In genomic region chr17:80970762-80971703, GRCh38 we compare ENCODE assay signal across 13 cellular contexts. TPM values are rescaled to one million over a fixed set of nuclear protein-coding genes. Genes with fewer than 3 reads are reported as not detected.
DNase-seq lines count a peak whose midpoint lies in the region; ATAC-seq, FAIRE-seq and TF ChIP-seq lines count a peak whose summit lies in the region.
"Had no signal": no experiment of that assay in that cellular context is flagged by ENCODE, and none has a peak within 500 bp of the region (broad histone marks: within the 10 kb centered on the region; RNA-seq: fewer than 3 reads in every experiment).

No MANE protein-coding gene starts in this region.

- no peaks in the 10 kb centered on the region for H3F3A ChIP-seq in PC-3 (ENCODE audit: low read length, unreplicated experiment)

- no peaks in the 10 kb centered on the region for H3K9me3 Mint-ChIP-seq in activated naive CD4-positive, alpha-beta T cell treated with anti-CD3 and anti-CD28 coated beads, Interleukin-2, amount 50 U/mL, for 72 hours
- H3K9me3 Mint-ChIP-seq in type B pancreatic cell, result no peaks in the 10 kb centered on the region
- H3K9me3 Mint-ChIP-seq: activated B cell treated with CpG ODN at 0.5 μM for 24 hours had no signal

- H3K9me3 ChIP-seq in PC-3 (ENCODE audit: low read length), result no peaks in the 10 kb centered on the region
- H3K9me3 ChIP-seq: ascending aorta had no signal

- H4K20me1 ChIP-seq in PC-3 (ENCODE audit: low read length), result no peaks in the 10 kb centered on the region

- CTCF ChIA-PET in PC-3 (lab: Charles Lee), result no interaction called here

- no peaks in the 10 kb centered on the region for H3K9me2 ChIP-seq in PC-3 (replicated peaks; ENCODE audit: low read length)

- FAIRE-seq in GM12891 (lab: Jason Lieb, UNC), result no peak
- FAIRE-seq: RCC 7860 had no signal

- intact Hi-C loops in PC-3 (cut with micrococcal nuclease), result loop anchor here (5.0 kb wide), 1 partner anchor 544 kb away; no protein-coding TSS in a partner anchor

- no peaks in the 10 kb centered on the region for H3K36me3 ChIP-seq in PC-3 (ENCODE audit: low read depth, low read length)
- H3K36me3 ChIP-seq: ascending aorta had no signal

- H3K4me3 ChIP-seq in PC-3 (ENCODE audit: low read length), result no peak overlapping the region
- H3K4me3 ChIP-seq: ascending aorta had no signal

- peak overlapping the region; percentile 60 to 81 for H3K27ac Mint-ChIP-seq in activated naive CD4-positive, alpha-beta T cell treated with anti-CD3 and anti-CD28 coated beads, Interleukin-2, amount 50 U/mL, for 72 hours
- peak overlapping the region; percentile 21 for H3K27ac Mint-ChIP-seq in type B pancreatic cell

- peaks cover 4% of the 10 kb centered on the region for H3K27me3 Mint-ChIP-seq in type B pancreatic cell

- H3K27me3 ChIP-seq in PC-3 (ENCODE audit: low read length), result no peaks in the 10 kb centered on the region

- no peak overlapping the region for H3K4me3 Mint-ChIP-seq in type B pancreatic cell

- H2AFZ ChIP-seq in PC-3 (ENCODE audit: low read length), result no peak overlapping the region

- TF ChIP-seq CTCF in PC-3 (conservative IDR thresholded peaks at IDR 0.05; ENCODE audit: low read depth, low read length), result no peak; the same call in 1 of the 2 replicates
- TF ChIP-seq CTCF in type B pancreatic cell (conservative IDR thresholded peaks at IDR 0.05), result peak; percentile 7

- no peaks in the 10 kb centered on the region for H3K79me2 ChIP-seq in PC-3 (ENCODE audit: low read length)

- H3K9ac ChIP-seq in PC-3 (ENCODE audit: low read length), result no peak overlapping the region

- ATAC-seq in activated naive CD4-positive, alpha-beta T cell treated with anti-CD3 and anti-CD28 coated beads, Interleukin-2, amount 50 U/mL, for 72 hours, result peak in 1 of 2 donors; percentile 11
- ATAC-seq in PC-3, result peak; percentile 6; the same call in 1 of the 2 replicates
- ATAC-seq in HG02798 (IDR thresholded peaks at IDR 0.05; ENCODE audit: poor library complexity, unreplicated experiment), result no peak

- no peak for TF ChIP-seq POLR2A in GM12891 (IDR thresholded peaks at IDR 0.05; ENCODE audit: low read depth, low read length)

- H3K27ac ChIP-seq in PC-3 (ENCODE audit: low read length), result no peak overlapping the region
- H3K27ac ChIP-seq: ascending aorta, foreskin keratinocyte had no signal

- no peaks in the 10 kb centered on the region for H3K36me3 Mint-ChIP-seq in activated naive CD4-positive, alpha-beta T cell treated with anti-CD3 and anti-CD28 coated beads, Interleukin-2, amount 50 U/mL, for 72 hours
- no peaks in the 10 kb centered on the region for H3K36me3 Mint-ChIP-seq in type B pancreatic cell

- no peak for DNase-seq in activated naive CD4-positive, alpha-beta T cell treated with anti-CD3 and anti-CD28 coated beads, Interleukin-2, amount 50 U/mL, for 72 hours (ENCODE audit: low spot score in 2 of 2)
- no peak for DNase-seq in activated naive CD4-positive, alpha-beta T cell (lab: John Stamatoyannopoulos, UW)
- DNase-seq in PC-3 (no peak), left kidney (ENCODE audit: low read depth, low spot score) (peak; percentile 57), type B pancreatic cell (ENCODE audit: extremely low spot score, unreplicated experiment) (no peak), NOMO-1 treated with dmso at 0.1 percent for 144 hours (lab: John Stamatoyannopoulos, UW; ENCODE audit: unreplicated experiment) (no peak), GM12891 (ENCODE audit: insufficient read length, low spot score) (no peak)
- DNase-seq: foreskin keratinocyte, NCI-H526 treated with DMSO at 0.1 percent for 48 hours had no signal

- peaks cover 4% of the 10 kb centered on the region for H3K4me1 Mint-ChIP-seq in type B pancreatic cell (ENCODE audit: unreplicated experiment)

- no TSS peak for BruUV-seq in PC-3 (replicated peaks; lab: Mats Ljungman, UMichigan)

- H3K4me2 ChIP-seq in PC-3 (ENCODE audit: low read length), result no peak overlapping the region

- POLR2A ChIA-PET in PC-3 (lab: Charles Lee; ENCODE audit: unreplicated experiment), result no interaction called here

- H3K4me1 ChIP-seq in PC-3 (ENCODE audit: insufficient read depth, low read length), result no peaks in the 10 kb centered on the region
- H3K4me1 ChIP-seq: foreskin keratinocyte had no signal

TF ChIP-seq in GM12891, 5 proteins besides CTCF, POLR2A, EP300 and RAD21:
- TF ChIP-seq TAF1 (IDR thresholded peaks at IDR 0.05; ENCODE audit: low read depth, low read length) (no peak), PAX5 (IDR thresholded peaks at IDR 0.05; ENCODE audit: insufficient read depth, low read length, severe bottlenecking) (no peak), SPI1 (IDR thresholded peaks at IDR 0.05; ENCODE audit: low read depth, low read length) (no peak), POU2F2 (IDR thresholded peaks at IDR 0.05; ENCODE audit: low read depth, low read length) (no peak)

RNA-seq across cellular contexts. Expression of gene CHMP6, which starts 20.6 kb away (rescaled TPM):
- total RNA-seq in activated naive CD4-positive, alpha-beta T cell treated with anti-CD3 and anti-CD28 coated beads, Interleukin-2, amount 50 U/mL, for 72 hours, result 10 to 100 TPM in 1 of 2 donors, 1 to 10 TPM in 1; 9.7 to 18.5 TPM
- 26.1 and 33.0 TPM in 2 replicates for total RNA-seq in PC-3 (2014; rRNA removed)
- 29.1 and 33.4 TPM in 2 replicates for total RNA-seq in type B pancreatic cell (ENCODE audit: low replicate concordance)
- polyA plus RNA-seq in GM12891 (2012; ENCODE audit: low read depth, missing spikeins), result 11.2 TPM
